ENCODE assay signal across 20 cellular contexts in genomic region chr2:231965118-231965517, GRCh38. TPM values are rescaled to one million over a fixed set of nuclear protein-coding genes. Genes with fewer than 3 reads are reported as not detected.
DNase-seq lines count a peak whose midpoint lies in the region; ATAC-seq and TF ChIP-seq lines count a peak whose summit lies in the region.
"Had no signal": no experiment of that assay in that cellular context is flagged by ENCODE, and none has a peak within 500 bp of the region (broad histone marks: within the 10 kb centered on the region; RNA-seq: fewer than 3 reads in every experiment).

No MANE protein-coding gene starts in this region.

- peaks cover 66% of the 10 kb centered on the region for H3K79me2 ChIP-seq in Karpas-422 (ENCODE audit: low read length)

- H3K9ac ChIP-seq in Karpas-422 (ENCODE audit: low read length), result no peak overlapping the region
- H3K9ac ChIP-seq: parathyroid adenoma had no signal

- peak overlapping the region; percentile 32; the same call in 1 of the 2 replicates for H3K4me3 ChIP-seq in Karpas-422 (ENCODE audit: low read length)
- no peak overlapping the region for H3K4me3 ChIP-seq in left lung
- H3K4me3 ChIP-seq in right cardiac atrium (ENCODE audit: low read length), result no peak overlapping the region
- H3K4me3 ChIP-seq: skin epidermis had no signal

- H3K27me3 ChIP-seq in Karpas-422 (ENCODE audit: low read length) (no peaks in the 10 kb centered on the region), left lung (no peaks in the 10 kb centered on the region), right cardiac atrium (ENCODE audit: control insufficient read depth, insufficient read depth) (no peaks in the 10 kb centered on the region)

- H3K4me1 ChIP-seq in Karpas-422 (ENCODE audit: low read length), result peaks cover 47% of the 10 kb centered on the region
- H3K4me1 ChIP-seq in left lung, result peaks cover 3 to 37% of the 10 kb centered on the region in 2 donors
- H3K4me1 ChIP-seq in right cardiac atrium (ENCODE audit: control insufficient read depth, insufficient read depth, low read length), result peaks cover 2% of the 10 kb centered on the region

- DNase-seq in GF-D8 (lab: John Stamatoyannopoulos, UW) (peak; percentile 60), Karpas-422 (peak; percentile 62), NCI-H510A (lab: John Stamatoyannopoulos, UW) (peak; percentile 35), left lung (no peak), CD1c-positive myeloid dendritic cell (ENCODE audit: extremely low spot score) (no peak), HuH-7 (ENCODE audit: low spot score) (no peak), right cardiac atrium (no peak)
- DNase-seq: activated B cell treated with CpG ODN at 0.5 μM for 24 hours; activated CD8-positive, alpha-beta T cell treated with anti-CD3 and anti-CD28 coated beads, Interleukin-2, amount 10 ng/mL, durations not matched to agents 7 days and 5 days; amniotic stem cell; DMS79; HFFc6; IMR-90; left cardiac atrium; NCI-H82; stimulated activated CD4-positive, alpha-beta T cell treated with anti-CD3 and anti-CD28 coated beads, Interleukin-4, amount 100 ng/mL, for 24 hours; stimulated activated CD8-positive, alpha-beta memory T cell treated with anti-CD3 and anti-CD28 coated beads, Interleukin-4, amount 100 ng/mL, for 48 hours had no signal

- H3K27ac ChIP-seq in Karpas-422 (ENCODE audit: low read length) (peak overlapping the region; percentile 12; the same call in 1 of the 2 replicates), left lung (peak overlapping the region in 1 of 2 donors; percentile 45), right cardiac atrium (ENCODE audit: low read length) (no peak overlapping the region)
- H3K27ac ChIP-seq: parathyroid adenoma, skin epidermis had no signal

- H3K36me3 ChIP-seq in Karpas-422 (ENCODE audit: insufficient read depth, low read length) (peaks cover 3% of the 10 kb centered on the region; the same call in 1 of the 2 replicates), left lung (no peaks in the 10 kb centered on the region)

- WGBS in right cardiac atrium, result 44% methylated on average over 1 of the region's 1 CpG

- H3K9me2 ChIP-seq in Karpas-422 (replicated peaks; ENCODE audit: insufficient read depth, low read length), result no peaks in the 10 kb centered on the region

- no peak overlapping the region for H2AFZ ChIP-seq in Karpas-422 (ENCODE audit: low read length)
- H2AFZ ChIP-seq: parathyroid adenoma had no signal

- H3K4me2 ChIP-seq in Karpas-422 (ENCODE audit: low read depth, low read length, poor library complexity, severe bottlenecking), result peak overlapping the region; percentile 66

- ATAC-seq in left lung (peak; percentile 54), right cardiac atrium (no peak)
- ATAC-seq: activated CD8-positive, alpha-beta T cell treated with anti-CD3 and anti-CD28 coated beads, Interleukin-2, amount 10 ng/mL, durations not matched to agents 7 days and 5 days; left cardiac atrium had no signal

- TF ChIP-seq CTCF in left lung (IDR thresholded peaks at IDR 0.05), result no peak

- peaks cover 26% of the 10 kb centered on the region; the same call in 1 of the 2 replicates for H4K20me1 ChIP-seq in Karpas-422 (ENCODE audit: insufficient read depth, low read depth, low read length)

- intact Hi-C loops in left lung (cut with DNase I) (no loop called here), right cardiac atrium (cut with DNase I) (no loop called here)

- peaks cover 12% of the 10 kb centered on the region; the same call in 1 of the 2 replicates for H3K9me3 ChIP-seq in Karpas-422 (ENCODE audit: low read length)
- peaks cover 0 to 2% of the 10 kb centered on the region in 2 donors for H3K9me3 ChIP-seq in left lung
- no peaks in the 10 kb centered on the region for H3K9me3 ChIP-seq in right cardiac atrium (ENCODE audit: control insufficient read depth, low read length)

RNA-seq across cellular contexts. Expression of gene DIS3L2, which starts 3.6 kb away (rescaled TPM):
- total RNA-seq in Karpas-422 (2014; rRNA removed; shearing (Covaris generic); ENCODE audit: low replicate concordance), result 15.8 and 19.0 TPM in 2 replicates
- 10 to 100 TPM; 25.2 to 32.3 TPM for total RNA-seq in left lung
- total RNA-seq in right cardiac atrium, result 10 to 100 TPM; 19.2 to 25.4 (median 22.4) TPM
- 11.0 TPM for polyA plus RNA-seq in right cardiac atrium

RNA-seq across cellular contexts. Expression of gene NPPC, which starts 38.9 kb away (rescaled TPM):
- total RNA-seq in Karpas-422 (2014; rRNA removed; shearing (Covaris generic); ENCODE audit: low replicate concordance), result not detected in 2 replicates
- not detected for total RNA-seq in left lung
- total RNA-seq in right cardiac atrium, result 10 to 100 TPM in 1 of 4 donors, 1 to 10 TPM in 3; 2.1 to 14.0 (median 3.4) TPM
- 1.7 TPM for polyA plus RNA-seq in right cardiac atrium
- total RNA-seq: activated B cell treated with CpG ODN at 0.5 μM for 24 hours, HFFc6 had no signal
- polyA plus RNA-seq: BJ had no signal

Comparison
In these comparisons a context has a peak if more than half of its experiments do, and no peak if none do; other contexts are left out.
1. DNase-seq: peak in GF-D8 (single experiment), Karpas-422 (single experiment) and NCI-H510A (single experiment); none in left lung (0 of 2), CD1c-positive myeloid dendritic cell (single experiment), HuH-7 (single experiment) and right cardiac atrium (0 of 3).